8 cellular contexts compared by ENCODE assay signal in the genomic region with DNA sequence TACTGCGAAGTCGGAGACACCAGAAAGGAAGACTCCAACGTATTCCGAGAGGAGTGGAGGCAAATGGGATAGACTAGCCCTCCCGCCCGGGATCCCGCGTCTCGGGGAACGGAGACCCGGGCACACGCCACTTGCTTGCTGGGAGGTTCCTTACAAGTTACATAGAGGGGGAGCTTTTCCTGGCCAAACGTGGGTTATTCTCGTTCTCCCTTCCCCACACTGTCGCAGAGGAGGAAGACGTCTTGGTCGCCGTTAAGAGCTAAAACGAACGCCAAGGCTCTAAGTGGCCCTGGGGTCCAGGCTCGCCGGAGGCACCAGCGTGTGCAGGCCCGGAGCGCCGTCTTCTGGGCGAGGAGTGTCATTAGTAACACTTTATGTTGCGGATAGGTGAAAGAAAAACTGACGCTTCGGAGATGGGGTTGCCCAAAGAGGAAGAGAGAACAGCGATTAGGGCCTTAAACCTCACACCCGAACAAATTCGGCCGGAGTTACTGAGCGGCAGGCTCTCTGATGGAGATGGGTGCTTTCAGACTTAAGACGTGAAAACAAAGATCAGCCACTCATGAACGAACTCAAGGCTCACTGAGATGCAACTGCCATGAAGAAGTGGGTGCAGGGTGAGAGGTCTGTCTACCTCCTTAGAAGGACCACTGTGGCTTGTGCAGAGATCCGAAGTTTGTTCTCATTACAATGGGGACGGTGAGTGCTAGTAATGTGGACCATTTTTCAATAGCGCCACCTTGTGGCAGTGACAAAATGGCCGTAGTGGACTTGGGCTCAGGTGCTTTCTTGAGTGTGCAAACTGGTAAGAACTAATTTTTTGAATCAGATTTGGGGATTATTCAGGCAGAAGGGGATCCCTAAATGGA. TPM values are rescaled to one million over a fixed set of nuclear protein-coding genes. Genes with fewer than 3 reads are reported as not detected.
DNase-seq lines count a peak whose midpoint lies in the region; ATAC-seq lines count a peak whose summit lies in the region.

No MANE protein-coding gene starts in this region.

- H3K9me3 ChIP-seq in mononuclear cell (ENCODE audit: low read depth, low read length) = no peaks in the 10 kb centered on the region

- H3K27ac ChIP-seq in epithelial cell of prostate = no peak overlapping the region

- ATAC-seq in GM19468 (IDR thresholded peaks at IDR 0.05; ENCODE audit: extremely low read depth, unreplicated experiment) = peak; percentile 65

- DNase-seq in COLO829 (ENCODE audit: low spot score) (peak; percentile 71), HS-5 (ENCODE audit: low read depth) (peak; percentile 58), NOMO-1 treated with dmso at 0.1 percent for 144 hours (lab: John Stamatoyannopoulos, UW; ENCODE audit: unreplicated experiment) (peak; percentile 80), epithelial cell of prostate (ENCODE audit: low read depth, low spot score) (peak; percentile 14)
- peak; percentile 62 for DNase-seq in activated CD8-positive, alpha-beta memory T cell treated with anti-CD3 and anti-CD28 coated beads, Interleukin-2, amount 50 U/mL, for 24 hours (ENCODE audit: extremely low read depth)
- DNase-seq in stimulated activated CD8-positive, alpha-beta memory T cell treated with anti-CD3 and anti-CD28 coated beads, Interleukin-2, amount 100 ng/mL, for 1 hour (ENCODE audit: low read depth in 2 of 2) = peak; percentile 66 to 68

- H3K4me1 ChIP-seq in mononuclear cell (ENCODE audit: insufficient read depth, low read length) = peaks cover 14% of the 10 kb centered on the region

- peaks cover 52% of the 10 kb centered on the region for H3K27me3 ChIP-seq in mononuclear cell (ENCODE audit: insufficient read depth, low read length)

- peak overlapping the region; percentile 33 for H3K4me3 ChIP-seq in mononuclear cell (ENCODE audit: low read length)

RNA-seq across cellular contexts. Expression of gene ZNF311, which starts 11.7 kb away (rescaled TPM):
- total RNA-seq in mononuclear cell = 0.10 TPM

RNA-seq across cellular contexts. Expression of gene OR2W1, which starts 28.2 kb away (rescaled TPM):
- not detected for total RNA-seq in mononuclear cell

Comparison
In these comparisons a context has a peak if more than half of its experiments do, and no peak if none do; other contexts are left out.
1. DNase-seq: peak in every context shown above with its lines; median percentile 80 in NOMO-1 treated with dmso at 0.1 percent for 144 hours; 71 in COLO829; 67 in stimulated activated CD8-positive, alpha-beta memory T cell treated with anti-CD3 and anti-CD28 coated beads, Interleukin-2, amount 100 ng/mL, for 1 hour; 62 in activated CD8-positive, alpha-beta memory T cell treated with anti-CD3 and anti-CD28 coated beads, Interleukin-2, amount 50 U/mL, for 24 hours; 58 in HS-5; 14 in epithelial cell of prostate.